ENCODE assay signal across 9 cellular contexts in genomic region chr11:20647976-20648565, GRCh38. TPM values are rescaled to one million over a fixed set of nuclear protein-coding genes. Genes with fewer than 3 reads are reported as not detected.
DNase-seq lines count a peak whose midpoint lies in the region; ATAC-seq and TF ChIP-seq lines count a peak whose summit lies in the region.
"Had no signal": no experiment of that assay in that cellular context is flagged by ENCODE, and none has a peak within 500 bp of the region (broad histone marks: within the 10 kb centered on the region; RNA-seq: fewer than 3 reads in every experiment).

No MANE protein-coding gene starts in this region.

- no peak overlapping the region for H3K27ac ChIP-seq in CD4-positive, CD25-positive, alpha-beta regulatory T cell (ENCODE audit: insufficient read depth, low read length, poor library complexity, severe bottlenecking)

- intact Hi-C loops in sciatic nerve (cut with DNase I), result loop anchor here (10.0 kb wide), 1 partner anchor 1657 kb away; no protein-coding TSS in a partner anchor

- DNase-seq in CD4-positive, CD25-positive, alpha-beta regulatory T cell, result peak; percentile 3 to 33 (median 22)
- DNase-seq in GM13976 (ENCODE audit: low spot score) (peak; percentile 69), NCI-H345 treated with DMSO at 0.1 percent for 48 hours (lab: John Stamatoyannopoulos, UW; ENCODE audit: unreplicated experiment) (peak; percentile 60), glutamatergic neuron (peak; percentile 35), sciatic nerve (ENCODE audit: low spot score) (no peak)
- peak; percentile 8 for DNase-seq in activated T-cell treated with anti-CD3 and anti-CD28 coated beads, Interleukin-2, amount 50 U/mL, for 4 hours

- no peaks in the 10 kb centered on the region for H3K27me3 ChIP-seq in CD4-positive, CD25-positive, alpha-beta regulatory T cell (ENCODE audit: control insufficient read depth, insufficient read depth, low read length)

- H3K4me1 Mint-ChIP-seq in CD4-positive, CD25-positive, alpha-beta regulatory T cell, result no peaks in the 10 kb centered on the region
- H3K4me1 Mint-ChIP-seq in activated T-cell treated with anti-CD3 and anti-CD28 coated beads, Interleukin-2, amount 50 U/mL, for 4 hours (ENCODE audit: low read depth), result no peaks in the 10 kb centered on the region
- no peaks in the 10 kb centered on the region for H3K4me1 Mint-ChIP-seq in glutamatergic neuron (ENCODE audit: low read depth, unreplicated experiment)

- H3K27ac Mint-ChIP-seq in CD4-positive, CD25-positive, alpha-beta regulatory T cell, result no peak overlapping the region
- no peak overlapping the region for H3K27ac Mint-ChIP-seq in glutamatergic neuron (ENCODE audit: unreplicated experiment)

- ATAC-seq in CD4-positive, CD25-positive, alpha-beta regulatory T cell (ENCODE audit: low read depth in 2 of 2), result no peak
- peak; percentile 62 for ATAC-seq in HG03060 (IDR thresholded peaks at IDR 0.05; ENCODE audit: low read depth, unreplicated experiment)
- peak in 1 of 2 donors; percentile 50 for ATAC-seq in activated T-cell treated with anti-CD3 and anti-CD28 coated beads, Interleukin-2, amount 50 U/mL, for 4 hours
- ATAC-seq in sciatic nerve, result peak; percentile 42
- ATAC-seq in HG02571 (IDR thresholded peaks at IDR 0.05; ENCODE audit: unreplicated experiment), result no peak

- no peaks in the 10 kb centered on the region for H3K36me3 ChIP-seq in CD4-positive, CD25-positive, alpha-beta regulatory T cell (ENCODE audit: control insufficient read depth, insufficient read depth, low read length)

- H3K4me3 ChIP-seq in CD4-positive, CD25-positive, alpha-beta regulatory T cell (ENCODE audit: low read depth, low read length), result no peak overlapping the region

- H3K36me3 Mint-ChIP-seq in CD4-positive, CD25-positive, alpha-beta regulatory T cell, result no peaks in the 10 kb centered on the region
- H3K36me3 Mint-ChIP-seq in activated T-cell treated with anti-CD3 and anti-CD28 coated beads, Interleukin-2, amount 50 U/mL, for 4 hours (ENCODE audit: insufficient read depth), result no peaks in the 10 kb centered on the region
- no peaks in the 10 kb centered on the region for H3K36me3 Mint-ChIP-seq in glutamatergic neuron (ENCODE audit: unreplicated experiment)

- in situ Hi-C loops in GM13976 (cut with MboI; ENCODE audit: low sequenced_read_pairs, unreplicated experiment), result loop anchor here (25.0 kb wide), 1 partner anchor 864 kb away; no protein-coding TSS in a partner anchor

- H3K27me3 Mint-ChIP-seq in CD4-positive, CD25-positive, alpha-beta regulatory T cell, result peaks cover 4% of the 10 kb centered on the region
- peaks cover 10% of the 10 kb centered on the region for H3K27me3 Mint-ChIP-seq in activated T-cell treated with anti-CD3 and anti-CD28 coated beads, Interleukin-2, amount 50 U/mL, for 4 hours (ENCODE audit: low read depth)
- peaks cover 4% of the 10 kb centered on the region for H3K27me3 Mint-ChIP-seq in glutamatergic neuron (ENCODE audit: unreplicated experiment)

- peaks cover 0 to 1% (median 0%) of the 10 kb centered on the region in 7 donors for H3K9me3 Mint-ChIP-seq in CD4-positive, CD25-positive, alpha-beta regulatory T cell
- H3K9me3 Mint-ChIP-seq in activated T-cell treated with anti-CD3 and anti-CD28 coated beads, Interleukin-2, amount 50 U/mL, for 4 hours, result no peaks in the 10 kb centered on the region
- no peaks in the 10 kb centered on the region for H3K9me3 Mint-ChIP-seq in glutamatergic neuron (ENCODE audit: unreplicated experiment)

- TF ChIP-seq CTCF in GM13976 (IDR thresholded peaks at IDR 0.05; ENCODE audit: borderline replicate concordance, control extremely low read depth, extremely low read depth, insufficient read depth, missing control alignments) (peak; percentile 83), glutamatergic neuron (IDR thresholded peaks at IDR 0.05; ENCODE audit: partially characterized antibody, unreplicated experiment) (peak; percentile 95)

- no peaks in the 10 kb centered on the region for H3K4me1 ChIP-seq in CD4-positive, CD25-positive, alpha-beta regulatory T cell (ENCODE audit: control insufficient read depth, insufficient read depth, low read length, poor library complexity, severe bottlenecking)

- H3K9me3 ChIP-seq in CD4-positive, CD25-positive, alpha-beta regulatory T cell (ENCODE audit: control insufficient read depth in 2 of 2, low read length in 2 of 2), result no peaks in the 10 kb centered on the region

- no peak overlapping the region for H3K4me3 Mint-ChIP-seq in CD4-positive, CD25-positive, alpha-beta regulatory T cell
- H3K4me3 Mint-ChIP-seq in activated T-cell treated with anti-CD3 and anti-CD28 coated beads, Interleukin-2, amount 50 U/mL, for 4 hours, result no peak overlapping the region
- H3K4me3 Mint-ChIP-seq in glutamatergic neuron (ENCODE audit: unreplicated experiment), result no peak overlapping the region

RNA-seq across cellular contexts. Expression of gene NELL1, which starts 21.3 kb away (rescaled TPM):
- total RNA-seq in CD4-positive, CD25-positive, alpha-beta regulatory T cell, result not detected
- polyA plus RNA-seq in CD4-positive, CD25-positive, alpha-beta regulatory T cell, result not detected
- not detected for total RNA-seq in activated T-cell treated with anti-CD3 and anti-CD28 coated beads, Interleukin-2, amount 50 U/mL, for 4 hours
- 0.29 TPM for total RNA-seq in glutamatergic neuron (ENCODE audit: unreplicated experiment)
- total RNA-seq in sciatic nerve, result 0.18 TPM
- total RNA-seq: T-helper 1 cell treated with Interleukin-12 subunit alpha and Interleukin-12 subunit beta and Interleukin-4 antibody, amounts not matched to agents 30 ng/mL and 1 ng/mL, for 36 hours had no signal

RNA-seq across cellular contexts. Expression of gene SLC6A5, which starts 48.7 kb away (rescaled TPM):
- total RNA-seq in CD4-positive, CD25-positive, alpha-beta regulatory T cell, result not detected
- not detected for polyA plus RNA-seq in CD4-positive, CD25-positive, alpha-beta regulatory T cell
- not detected for total RNA-seq in activated T-cell treated with anti-CD3 and anti-CD28 coated beads, Interleukin-2, amount 50 U/mL, for 4 hours
- total RNA-seq in glutamatergic neuron (ENCODE audit: unreplicated experiment) (0.05 TPM), sciatic nerve (not detected)
- total RNA-seq: T-helper 1 cell treated with Interleukin-12 subunit alpha and Interleukin-12 subunit beta and Interleukin-4 antibody, amounts not matched to agents 30 ng/mL and 1 ng/mL, for 36 hours had no signal

Comparison
In these comparisons a context has a peak if more than half of its experiments do, and no peak if none do; other contexts are left out.
1. ATAC-seq: peak in HG03060 (single experiment) and sciatic nerve (single experiment); none in CD4-positive, CD25-positive, alpha-beta regulatory T cell (0 of 2) and HG02571 (single experiment).